Comparison of ENCODE assay signal across 12 cellular contexts in genomic region chr6:31586596-31586995, GRCh38. TPM values are rescaled to one million over a fixed set of nuclear protein-coding genes. Genes with fewer than 3 reads are reported as not detected.
DNase-seq lines count a peak whose midpoint lies in the region; ATAC-seq and FAIRE-seq lines count a peak whose summit lies in the region.
"Had no signal": no experiment of that assay in that cellular context is flagged by ENCODE, and none has a peak within 500 bp of the region (broad histone marks: within the 10 kb centered on the region; RNA-seq: fewer than 3 reads in every experiment).

No MANE protein-coding gene starts in this region.

- no peaks in the 10 kb centered on the region for H3K9me3 ChIP-seq in SK-N-MC (ENCODE audit: low read depth, low read length)
- H3K9me3 ChIP-seq in effector memory CD4-positive, alpha-beta T cell (ENCODE audit: control insufficient read depth, low read length), result no peaks in the 10 kb centered on the region
- H3K9me3 ChIP-seq: esophagus muscularis mucosa had no signal

- POLR2A ChIA-PET in activated CD4-positive, alpha-beta T cell treated with anti-CD3 and anti-CD28 coated beads for 36 hours (lab: Charles Lee), result interaction anchor here (0.6 to 2.5 kb wide), 7 partner anchors 10 to 211 kb away, joined by 3 to 12 read pairs (median 3); partner anchors contain the start of genes DDX39B and TNF

- ATAC-seq in activated CD4-positive, alpha-beta T cell treated with anti-CD3 and anti-CD28 coated beads for 36 hours, result no peak
- peak; percentile 27 for ATAC-seq in stimulated activated effector memory CD8-positive, alpha-beta T cell treated with anti-CD3 and anti-CD28 coated beads, Interleukin-12 subunit alpha, Interleukin-12 subunit beta, amount 100 ng/mL, for 72 hours
- ATAC-seq: Panc1 had no signal

- H3K4me1 ChIP-seq in effector memory CD4-positive, alpha-beta T cell (ENCODE audit: control insufficient read depth, insufficient read depth, low read length, poor library complexity, severe bottlenecking), result peaks cover 65% of the 10 kb centered on the region

- no peaks in the 10 kb centered on the region for H3K27me3 Mint-ChIP-seq in activated CD4-positive, alpha-beta T cell treated with anti-CD3 and anti-CD28 coated beads for 36 hours

- peak overlapping the region; percentile 55 for H3K4me3 Mint-ChIP-seq in activated CD4-positive, alpha-beta T cell treated with anti-CD3 and anti-CD28 coated beads for 36 hours
- H3K4me3 Mint-ChIP-seq in stimulated activated effector memory CD8-positive, alpha-beta T cell treated with anti-CD3 and anti-CD28 coated beads, Interleukin-12 subunit alpha, Interleukin-12 subunit beta, amount 100 ng/mL, for 72 hours, result peak overlapping the region; percentile 76

- H3K27me3 ChIP-seq in effector memory CD4-positive, alpha-beta T cell (replicated peaks; ENCODE audit: control insufficient read depth, insufficient read depth, low read length, poor library complexity, severe bottlenecking), result no peaks in the 10 kb centered on the region

- DNase-seq in activated CD4-positive, alpha-beta T cell treated with anti-CD3 and anti-CD28 coated beads for 36 hours, result peak; percentile 32
- no peak for DNase-seq in activated CD4-positive, alpha-beta T cell treated with anti-CD3 and anti-CD28 coated beads for 1 hour
- DNase-seq in SK-N-MC (ENCODE audit: low read depth, low spot score) (no peak), GOT3 (lab: John Stamatoyannopoulos, UW) (no peak), NCI-H187 treated with DMSO at 0.1 percent for 48 hours (lab: John Stamatoyannopoulos, UW) (no peak), HTR-8/SVneo (ENCODE audit: insufficient read length, low spot score) (no peak)
- DNase-seq in effector memory CD4-positive, alpha-beta T cell, result no peak
- DNase-seq in stimulated activated effector memory CD8-positive, alpha-beta T cell treated with anti-CD3 and anti-CD28 coated beads, Interleukin-12 subunit alpha, Interleukin-12 subunit beta, amount 100 ng/mL, for 72 hours (ENCODE audit: low spot score in 2 of 2), result no peak

- H3K27ac ChIP-seq in SK-N-MC, result no peak overlapping the region
- peak overlapping the region; percentile 95 for H3K27ac ChIP-seq in effector memory CD4-positive, alpha-beta T cell (ENCODE audit: insufficient read depth, low read length, poor library complexity, severe bottlenecking)
- H3K27ac ChIP-seq: 22Rv1 had no signal

- intact Hi-C loops in activated CD4-positive, alpha-beta T cell treated with anti-CD3 and anti-CD28 coated beads for 36 hours (cut with DNase I, micrococcal nuclease), result no loop called here

- peak overlapping the region; percentile 83 for H3K27ac Mint-ChIP-seq in activated CD4-positive, alpha-beta T cell treated with anti-CD3 and anti-CD28 coated beads for 36 hours
- H3K27ac Mint-ChIP-seq in stimulated activated effector memory CD8-positive, alpha-beta T cell treated with anti-CD3 and anti-CD28 coated beads, Interleukin-12 subunit alpha, Interleukin-12 subunit beta, amount 100 ng/mL, for 72 hours, result peak overlapping the region; percentile 83

- no peaks in the 10 kb centered on the region for H3K36me3 Mint-ChIP-seq in activated CD4-positive, alpha-beta T cell treated with anti-CD3 and anti-CD28 coated beads for 36 hours (ENCODE audit: low read depth)
- H3K36me3 Mint-ChIP-seq in stimulated activated effector memory CD8-positive, alpha-beta T cell treated with anti-CD3 and anti-CD28 coated beads, Interleukin-12 subunit alpha, Interleukin-12 subunit beta, amount 100 ng/mL, for 72 hours, result peaks cover 41% of the 10 kb centered on the region

- CTCF ChIA-PET in activated CD4-positive, alpha-beta T cell treated with anti-CD3 and anti-CD28 coated beads for 36 hours (lab: Charles Lee), result interaction anchor here (1.0 to 28.5 kb wide), 6 partner anchors 4 to 186 kb away, joined by 3 to 873 read pairs (median 142); partner anchors contain the start of genes ATP6V1G2, LST1, LTA and LTB

- H3K4me3 ChIP-seq in SK-N-MC, result 0 out of 2 replicates have a peak overlapping the region, but pooled peaks have one; percentile 25
- peak overlapping the region; percentile 27 for H3K4me3 ChIP-seq in effector memory CD4-positive, alpha-beta T cell (ENCODE audit: insufficient read depth, low read depth, low read length, poor library complexity, severe bottlenecking)
- H3K4me3 ChIP-seq: esophagus muscularis mucosa had no signal

- no peaks in the 10 kb centered on the region for H3K36me3 ChIP-seq in SK-N-MC (ENCODE audit: insufficient read depth, low read length)
- no peaks in the 10 kb centered on the region for H3K36me3 ChIP-seq in effector memory CD4-positive, alpha-beta T cell (ENCODE audit: control insufficient read depth, insufficient read depth, low read length)
- H3K36me3 ChIP-seq: esophagus muscularis mucosa had no signal

- H3K9ac ChIP-seq in SK-N-MC (ENCODE audit: insufficient read length), result no peak overlapping the region

- H3K4me1 Mint-ChIP-seq in activated CD4-positive, alpha-beta T cell treated with anti-CD3 and anti-CD28 coated beads for 36 hours, result peaks cover 61% of the 10 kb centered on the region
- H3K4me1 Mint-ChIP-seq in stimulated activated effector memory CD8-positive, alpha-beta T cell treated with anti-CD3 and anti-CD28 coated beads, Interleukin-12 subunit alpha, Interleukin-12 subunit beta, amount 100 ng/mL, for 72 hours, result peaks cover 71% of the 10 kb centered on the region

- no peaks in the 10 kb centered on the region for H3K9me3 Mint-ChIP-seq in activated CD4-positive, alpha-beta T cell treated with anti-CD3 and anti-CD28 coated beads for 36 hours (ENCODE audit: low read depth)
- no peaks in the 10 kb centered on the region for H3K9me3 Mint-ChIP-seq in stimulated activated effector memory CD8-positive, alpha-beta T cell treated with anti-CD3 and anti-CD28 coated beads, Interleukin-12 subunit alpha, Interleukin-12 subunit beta, amount 100 ng/mL, for 72 hours

- FAIRE-seq in HTR-8/SVneo (lab: Jason Lieb, UNC), result no peak

RNA-seq across cellular contexts. Expression of gene LST1, which starts 0.5 kb away (rescaled TPM):
- 10 to 100 TPM in 1 of 2 experiments, 1 to 10 TPM in 1; 9.1 to 11.1 TPM for total RNA-seq in activated CD4-positive, alpha-beta T cell treated with anti-CD3 and anti-CD28 coated beads for 36 hours
- total RNA-seq: LHCN-M2 had no signal

RNA-seq across cellular contexts. Expression of gene LTB, which starts 4.4 kb away (rescaled TPM):
- 10 to 100 TPM; 44.9 to 73.3 TPM for total RNA-seq in activated CD4-positive, alpha-beta T cell treated with anti-CD3 and anti-CD28 coated beads for 36 hours
- total RNA-seq: LHCN-M2 had no signal

RNA-seq across cellular contexts. Expression of gene NCR3, which starts 6.2 kb away (rescaled TPM):
- 1 to 10 TPM; 5.4 to 6.6 TPM for total RNA-seq in activated CD4-positive, alpha-beta T cell treated with anti-CD3 and anti-CD28 coated beads for 36 hours
- total RNA-seq: esophagus muscularis mucosa, LHCN-M2 had no signal

RNA-seq across cellular contexts. Expression of gene TNF, which starts 11.2 kb away (rescaled TPM):
- total RNA-seq in activated CD4-positive, alpha-beta T cell treated with anti-CD3 and anti-CD28 coated beads for 36 hours, result 10 to 100 TPM; 82.3 to 93.3 TPM
- total RNA-seq: LHCN-M2 had no signal

RNA-seq across cellular contexts. Expression of gene LTA, which starts 14.5 kb away (rescaled TPM):
- total RNA-seq in activated CD4-positive, alpha-beta T cell treated with anti-CD3 and anti-CD28 coated beads for 36 hours, result 100 to 1,000 TPM; 396 to 570 TPM
- total RNA-seq: esophagus muscularis mucosa, LHCN-M2 had no signal
